Comparison of ENCODE assay signal across 19 cellular contexts in the genomic region with DNA sequence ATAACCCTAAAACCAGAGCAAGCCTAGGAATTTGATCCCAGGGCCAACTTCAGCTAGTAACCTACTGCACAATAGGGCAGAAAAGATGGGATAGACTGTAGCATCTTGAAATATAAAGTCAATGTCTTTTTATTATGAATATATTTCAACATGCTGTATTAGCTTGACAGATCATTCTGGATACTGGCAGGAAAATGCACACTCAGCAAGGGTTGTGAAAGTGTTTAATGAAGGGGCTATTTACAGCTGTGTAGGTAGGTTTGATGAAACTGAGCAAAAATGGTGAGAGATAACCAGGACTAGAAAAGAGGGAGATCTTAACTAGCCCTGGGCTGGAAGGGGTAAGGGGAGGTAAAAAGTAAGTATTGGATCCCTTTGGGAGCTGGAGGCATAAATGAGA.
DNase-seq lines count a peak whose midpoint lies in the region; ATAC-seq and TF ChIP-seq lines count a peak whose summit lies in the region.
"Had no signal": no experiment of that assay in that cellular context is flagged by ENCODE, and none has a peak within 500 bp of the region (broad histone marks: within the 10 kb centered on the region; RNA-seq: fewer than 3 reads in every experiment).

No MANE protein-coding gene starts in this region.

- H3K36me3 ChIP-seq in MM.1S (replicated peaks; ENCODE audit: insufficient read depth, low read length) (no peaks in the 10 kb centered on the region), neural cell (ENCODE audit: insufficient read depth, low read length) (no peaks in the 10 kb centered on the region), lower lobe of right lung (peaks cover 26% of the 10 kb centered on the region), right atrium auricular region (peaks cover 4% of the 10 kb centered on the region)
- H3K36me3 ChIP-seq: SJSA1 had no signal

- H3K27ac ChIP-seq in MM.1S (ENCODE audit: low read length) (no peak overlapping the region), dorsolateral prefrontal cortex (peak overlapping the region in 55 of 59 donors; percentile 17 to 88 (median 71)), neural cell (ENCODE audit: low read length) (no peak overlapping the region), temporal lobe (ENCODE audit: low read depth, low read length) (peak overlapping the region; percentile 33), lower lobe of right lung (no peak overlapping the region), right atrium auricular region (no peak overlapping the region)
- H3K27ac ChIP-seq: BLaER1 treated with 17β-estradiol and CSF1 and Interleukin-3, amounts not matched to agents 10 nM and 100 nM; PC-9; SJSA1 had no signal

- TF ChIP-seq RAD21 in neural cell (conservative IDR thresholded peaks at IDR 0.05) = no peak

- H3K9me3 ChIP-seq in MM.1S (replicated peaks; ENCODE audit: insufficient read depth, low read length) = no peaks in the 10 kb centered on the region
- no peaks in the 10 kb centered on the region for H3K9me3 ChIP-seq in neural cell (ENCODE audit: low read length)
- H3K9me3 ChIP-seq in lower lobe of right lung = no peaks in the 10 kb centered on the region
- no peaks in the 10 kb centered on the region for H3K9me3 ChIP-seq in right atrium auricular region
- H3K9me3 ChIP-seq: BLaER1 treated with 17β-estradiol and CSF1 and Interleukin-3, amounts not matched to agents 10 nM and 100 nM; SJSA1 had no signal

- intact Hi-C loops in dorsolateral prefrontal cortex (cut with DNase I) (no loop called here), lower lobe of right lung (cut with DNase I) (no loop called here)

- ATAC-seq in GM18505 (IDR thresholded peaks at IDR 0.05; ENCODE audit: unreplicated experiment) (no peak), lower lobe of right lung (no peak)

- DNase-seq in MM.1S (peak; percentile 48), dorsolateral prefrontal cortex (no peak), lower lobe of right lung (no peak), right atrium auricular region (ENCODE audit: low spot score) (no peak)
- DNase-seq: AML-193; CD4-positive, alpha-beta T cell; KBM-7; NCI-H1105 treated with DMSO at 0.1 percent for 48 hours; NCI-H146; NCI-H1930; NCI-H2107; NCI-H748 treated with DMSO at 0.1 percent for 48 hours; PC-9; Right ventricle myocardium superior had no signal

- H3K4me1 ChIP-seq in MM.1S (ENCODE audit: low read length) (peaks cover 12% of the 10 kb centered on the region), lower lobe of right lung (peaks cover 49% of the 10 kb centered on the region), right atrium auricular region (peaks cover 0 to 15% of the 10 kb centered on the region in 2 donors)
- H3K4me1 ChIP-seq: BLaER1 treated with 17β-estradiol and CSF1 and Interleukin-3, amounts not matched to agents 10 nM and 100 nM; SJSA1 had no signal

- H3K4me2 ChIP-seq in MM.1S (ENCODE audit: low read depth, low read length) (peak overlapping the region; percentile 9; the same call in 1 of the 2 replicates), neural cell (ENCODE audit: low read length) (no peak overlapping the region)
- H3K4me2 ChIP-seq: BLaER1 treated with 17β-estradiol and CSF1 and Interleukin-3, amounts not matched to agents 10 nM and 100 nM; PC-9 had no signal

- peak; percentile 41 for TF ChIP-seq EP300 in neural cell (conservative IDR thresholded peaks at IDR 0.05; ENCODE audit: poor library complexity, severe bottlenecking)

- H3K27me3 ChIP-seq in MM.1S (replicated peaks; ENCODE audit: insufficient read depth, low read length) (no peaks in the 10 kb centered on the region), dorsolateral prefrontal cortex (no peaks in the 10 kb centered on the region), neural cell (ENCODE audit: insufficient read depth, low read depth, low read length) (no peaks in the 10 kb centered on the region), lower lobe of right lung (ENCODE audit: low read depth) (no peaks in the 10 kb centered on the region), right atrium auricular region (no peaks in the 10 kb centered on the region)
- H3K27me3 ChIP-seq: BLaER1 treated with 17β-estradiol and CSF1 and Interleukin-3, amounts not matched to agents 10 nM and 100 nM had no signal

- H3K79me2 ChIP-seq in MM.1S (ENCODE audit: low read length) (no peaks in the 10 kb centered on the region), neural cell (replicated peaks; ENCODE audit: insufficient read depth, low read length) (no peaks in the 10 kb centered on the region)

- H2AFZ ChIP-seq in MM.1S (ENCODE audit: low read length) (no peak overlapping the region), neural cell (ENCODE audit: low read depth, low read length) (no peak overlapping the region)
- H2AFZ ChIP-seq: PC-9 had no signal

- H3F3A ChIP-seq in MM.1S (ENCODE audit: insufficient read depth, low read length) (no peaks in the 10 kb centered on the region), neural cell (ENCODE audit: insufficient read depth, low read length, poor library complexity, severe bottlenecking) (no peaks in the 10 kb centered on the region)

- TF ChIP-seq POLR2A in GM18505 (IDR thresholded peaks at IDR 0.05; ENCODE audit: borderline replicate concordance, extremely low read depth, insufficient read depth, insufficient read length) = no peak

- no peak for TF ChIP-seq CTCF in MM.1S (IDR thresholded peaks at IDR 0.05; ENCODE audit: low read length)
- TF ChIP-seq CTCF in dorsolateral prefrontal cortex (IDR thresholded peaks at IDR 0.05 in 54 of 56, conservative IDR thresholded peaks at IDR 0.05 in 2 of 56; ENCODE audit: low read depth in 1 of 56, partially characterized antibody in 56 of 56) = no peak
- TF ChIP-seq CTCF in neural cell (IDR thresholded peaks at IDR 0.05; ENCODE audit: poor library complexity, severe bottlenecking) = no peak
- no peak for TF ChIP-seq CTCF in lower lobe of right lung (IDR thresholded peaks at IDR 0.05)
- no peak for TF ChIP-seq CTCF in right atrium auricular region (IDR thresholded peaks at IDR 0.05)

- H3K9me2 ChIP-seq in MM.1S (replicated peaks; ENCODE audit: insufficient read depth, low read length) = no peaks in the 10 kb centered on the region
- H3K9me2 ChIP-seq in neural cell (ENCODE audit: insufficient read depth, low read length) = no peaks in the 10 kb centered on the region

- H3K4me3 ChIP-seq in MM.1S (ENCODE audit: low read length) (no peak overlapping the region), dorsolateral prefrontal cortex (peak overlapping the region in 2 of 59 donors; percentile 8 to 24), neural cell (ENCODE audit: low read length) (no peak overlapping the region), lower lobe of right lung (no peak overlapping the region), right atrium auricular region (no peak overlapping the region)
- H3K4me3 ChIP-seq: BLaER1 treated with 17β-estradiol and CSF1 and Interleukin-3, amounts not matched to agents 10 nM and 100 nM; PC-9; SJSA1 had no signal

- no peaks in the 10 kb centered on the region for H4K20me1 ChIP-seq in MM.1S (ENCODE audit: insufficient read depth, low read length)
- H4K20me1 ChIP-seq in neural cell (ENCODE audit: insufficient read depth) = no peaks in the 10 kb centered on the region
- H4K20me1 ChIP-seq: BLaER1 treated with 17β-estradiol and CSF1 and Interleukin-3, amounts not matched to agents 10 nM and 100 nM had no signal

- no peak overlapping the region for H3K9ac ChIP-seq in MM.1S (ENCODE audit: low read length)
- no peak overlapping the region for H3K9ac ChIP-seq in neural cell (ENCODE audit: low read length)
- H3K9ac ChIP-seq: BLaER1 treated with 17β-estradiol and CSF1 and Interleukin-3, amounts not matched to agents 10 nM and 100 nM had no signal

TF ChIP-seq in neural cell, 6 proteins besides CTCF, POLR2A, EP300 and RAD21:
- TF ChIP-seq, protein P1, sequence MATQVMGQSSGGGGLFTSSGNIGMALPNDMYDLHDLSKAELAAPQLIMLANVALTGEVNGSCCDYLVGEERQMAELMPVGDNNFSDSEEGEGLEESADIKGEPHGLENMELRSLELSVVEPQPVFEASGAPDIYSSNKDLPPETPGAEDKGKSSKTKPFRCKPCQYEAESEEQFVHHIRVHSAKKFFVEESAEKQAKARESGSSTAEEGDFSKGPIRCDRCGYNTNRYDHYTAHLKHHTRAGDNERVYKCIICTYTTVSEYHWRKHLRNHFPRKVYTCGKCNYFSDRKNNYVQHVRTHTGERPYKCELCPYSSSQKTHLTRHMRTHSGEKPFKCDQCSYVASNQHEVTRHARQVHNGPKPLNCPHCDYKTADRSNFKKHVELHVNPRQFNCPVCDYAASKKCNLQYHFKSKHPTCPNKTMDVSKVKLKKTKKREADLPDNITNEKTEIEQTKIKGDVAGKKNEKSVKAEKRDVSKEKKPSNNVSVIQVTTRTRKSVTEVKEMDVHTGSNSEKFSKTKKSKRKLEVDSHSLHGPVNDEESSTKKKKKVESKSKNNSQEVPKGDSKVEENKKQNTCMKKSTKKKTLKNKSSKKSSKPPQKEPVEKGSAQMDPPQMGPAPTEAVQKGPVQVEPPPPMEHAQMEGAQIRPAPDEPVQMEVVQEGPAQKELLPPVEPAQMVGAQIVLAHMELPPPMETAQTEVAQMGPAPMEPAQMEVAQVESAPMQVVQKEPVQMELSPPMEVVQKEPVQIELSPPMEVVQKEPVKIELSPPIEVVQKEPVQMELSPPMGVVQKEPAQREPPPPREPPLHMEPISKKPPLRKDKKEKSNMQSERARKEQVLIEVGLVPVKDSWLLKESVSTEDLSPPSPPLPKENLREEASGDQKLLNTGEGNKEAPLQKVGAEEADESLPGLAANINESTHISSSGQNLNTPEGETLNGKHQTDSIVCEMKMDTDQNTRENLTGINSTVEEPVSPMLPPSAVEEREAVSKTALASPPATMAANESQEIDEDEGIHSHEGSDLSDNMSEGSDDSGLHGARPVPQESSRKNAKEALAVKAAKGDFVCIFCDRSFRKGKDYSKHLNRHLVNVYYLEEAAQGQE (IDR thresholded peaks at IDR 0.05; ENCODE audit: borderline replicate concordance) = no peak
- TF ChIP-seq POLR2AphosphoS5 (IDR thresholded peaks at IDR 0.05) = peak; percentile 52

Comparison
In these comparisons a context has a peak if more than half of its experiments do, and no peak if none do; other contexts are left out.
1. H3K27ac ChIP-seq: peak in dorsolateral prefrontal cortex (55 of 59) and temporal lobe (single experiment); none in MM.1S (single experiment), neural cell (single experiment), lower lobe of right lung (single experiment) and right atrium auricular region (0 of 2).